Comparison of ENCODE assay signal across 8 cellular contexts in the genomic region with DNA sequence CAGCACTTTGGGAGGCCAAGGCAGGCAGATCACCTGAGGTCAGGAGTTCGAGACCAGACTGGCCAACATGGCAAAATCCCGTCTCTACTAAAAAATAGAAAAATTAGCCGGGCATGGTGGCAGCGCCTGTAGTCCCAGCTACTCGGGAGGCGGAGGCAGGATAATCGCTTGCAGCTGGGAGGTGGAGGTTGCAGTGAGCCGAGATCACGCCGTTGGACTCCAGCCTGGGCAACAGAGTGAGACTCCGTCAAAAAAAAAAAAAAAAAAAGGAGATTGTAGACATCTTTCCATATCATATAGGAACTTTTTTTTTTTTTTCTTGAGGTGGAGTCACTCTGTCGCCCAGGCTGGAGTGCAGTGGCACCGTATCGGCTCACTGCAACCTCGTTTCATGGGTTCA. TPM values are rescaled to one million over a fixed set of nuclear protein-coding genes. Genes with fewer than 3 reads are reported as not detected.
DNase-seq lines count a peak whose midpoint lies in the region; ATAC-seq and TF ChIP-seq lines count a peak whose summit lies in the region.
"Not testable (repeated sequence)": the region's sequence is repeated elsewhere in the genome, so short reads cannot be mapped to it uniquely, and the experiment has no call there.

No MANE protein-coding gene starts in this region.

- ATAC-seq in CD4-positive, CD25-positive, alpha-beta regulatory T cell (ENCODE audit: low read depth in 2 of 2); activated naive CD8-positive, alpha-beta T cell treated with anti-CD3 and anti-CD28 coated beads, Interleukin-2, amount 50 U/mL, for 24 hours: not testable (repeated sequence)

- H4K20me1 ChIP-seq in neural progenitor cell (ENCODE audit: low read depth), result not testable (repeated sequence)

- H3K9me3 Mint-ChIP-seq in CD4-positive, CD25-positive, alpha-beta regulatory T cell; IgD-negative memory B cell; activated naive CD8-positive, alpha-beta T cell treated with anti-CD3 and anti-CD28 coated beads, Interleukin-2, amount 50 U/mL, for 24 hours; endodermal cell; neural progenitor cell: not testable (repeated sequence)

- H3K36me3 Mint-ChIP-seq in CD4-positive, CD25-positive, alpha-beta regulatory T cell; IgD-negative memory B cell; activated naive CD8-positive, alpha-beta T cell treated with anti-CD3 and anti-CD28 coated beads, Interleukin-2, amount 50 U/mL, for 24 hours (ENCODE audit: low read depth); endodermal cell (ENCODE audit: low read depth); neural progenitor cell: not testable (repeated sequence)

- H3K4me3 ChIP-seq in CD4-positive, CD25-positive, alpha-beta regulatory T cell (ENCODE audit: low read depth, low read length), result peak overlapping the region; percentile 62
- H3K4me3 ChIP-seq in endodermal cell (ENCODE audit: low read length) (peak overlapping the region; percentile 96), iPS-15b (ENCODE audit: low read depth, low read length) (peak overlapping the region; percentile 93), neural progenitor cell (peak overlapping the region; percentile 80), suprapubic skin (peak overlapping the region; percentile 70)

- peak overlapping the region; percentile 76 to 96 (median 90) for H3K4me3 Mint-ChIP-seq in CD4-positive, CD25-positive, alpha-beta regulatory T cell
- H3K4me3 Mint-ChIP-seq in IgD-negative memory B cell (peak overlapping the region; percentile 92 to 97 (median 94)), endodermal cell (peak overlapping the region; percentile 83), neural progenitor cell (peak overlapping the region; percentile 95)
- peak overlapping the region; percentile 89 for H3K4me3 Mint-ChIP-seq in activated naive CD8-positive, alpha-beta T cell treated with anti-CD3 and anti-CD28 coated beads, Interleukin-2, amount 50 U/mL, for 24 hours

- H3K4me2 ChIP-seq in neural progenitor cell, result peak overlapping the region; percentile 90

- H3K9ac ChIP-seq in endodermal cell (ENCODE audit: extremely low read depth, low read length, poor library complexity, severe bottlenecking); iPS-15b (ENCODE audit: low read depth, low read length); neural progenitor cell: not testable (repeated sequence)

- DNase-seq in CD4-positive, CD25-positive, alpha-beta regulatory T cell; activated naive CD8-positive, alpha-beta T cell treated with anti-CD3 and anti-CD28 coated beads, Interleukin-2, amount 50 U/mL, for 24 hours; endodermal cell; suprapubic skin (ENCODE audit: low spot score in 2 of 2): not testable (repeated sequence)
- peak; percentile 1 for DNase-seq in neural progenitor cell (ENCODE audit: low spot score)

- peak overlapping the region in 1 of 3 donors; percentile 90 for H3K27ac Mint-ChIP-seq in CD4-positive, CD25-positive, alpha-beta regulatory T cell
- peak overlapping the region; percentile 94 to 95 (median 94) for H3K27ac Mint-ChIP-seq in IgD-negative memory B cell
- peak overlapping the region; percentile 93 for H3K27ac Mint-ChIP-seq in activated naive CD8-positive, alpha-beta T cell treated with anti-CD3 and anti-CD28 coated beads, Interleukin-2, amount 50 U/mL, for 24 hours
- not testable (repeated sequence) for H3K27ac Mint-ChIP-seq in endodermal cell, neural progenitor cell

- not testable (repeated sequence) for TF ChIP-seq POLR2A in suprapubic skin (IDR thresholded peaks at IDR 0.05)

- peaks cover 0 to 33% (median 20%) of the 10 kb centered on the region in 4 donors for H3K4me1 Mint-ChIP-seq in CD4-positive, CD25-positive, alpha-beta regulatory T cell
- peaks cover 7 to 17% (median 14%) of the 10 kb centered on the region in 3 donors for H3K4me1 Mint-ChIP-seq in IgD-negative memory B cell
- H3K4me1 Mint-ChIP-seq in activated naive CD8-positive, alpha-beta T cell treated with anti-CD3 and anti-CD28 coated beads, Interleukin-2, amount 50 U/mL, for 24 hours, result peaks cover 26% of the 10 kb centered on the region
- not testable (repeated sequence) for H3K4me1 Mint-ChIP-seq in endodermal cell
- H3K4me1 Mint-ChIP-seq in neural progenitor cell, result peaks cover 14% of the 10 kb centered on the region

- 96% methylated on average over 4 to 14 of the region's 15 CpGs for WGBS in endodermal cell (ENCODE audit: insufficient coverage in 1 of 2, insufficient read length in 1 of 2), 2 experiments
- 75% methylated on average over 15 of the region's 15 CpGs for WGBS in suprapubic skin

- H3K4me1 ChIP-seq in CD4-positive, CD25-positive, alpha-beta regulatory T cell (ENCODE audit: control insufficient read depth, insufficient read depth, low read length, poor library complexity, severe bottlenecking), result peaks cover 21% of the 10 kb centered on the region
- not testable (repeated sequence) for H3K4me1 ChIP-seq in endodermal cell (ENCODE audit: control insufficient read depth, insufficient read depth, low read length); iPS-15b (ENCODE audit: control insufficient read depth, insufficient read depth, low read length); neural progenitor cell
- peaks cover 25% of the 10 kb centered on the region for H3K4me1 ChIP-seq in suprapubic skin

- H3K27me3 Mint-ChIP-seq in CD4-positive, CD25-positive, alpha-beta regulatory T cell; IgD-negative memory B cell; activated naive CD8-positive, alpha-beta T cell treated with anti-CD3 and anti-CD28 coated beads, Interleukin-2, amount 50 U/mL, for 24 hours; endodermal cell (ENCODE audit: insufficient read depth); neural progenitor cell (ENCODE audit: insufficient read depth, low read depth): not testable (repeated sequence)

- not testable (repeated sequence) for TF ChIP-seq EP300 in suprapubic skin (IDR thresholded peaks at IDR 0.05)

- TF ChIP-seq CTCF in VCaP (conservative IDR thresholded peaks at IDR 0.05); endodermal cell (conservative IDR thresholded peaks at IDR 0.05); neural progenitor cell (IDR thresholded peaks at IDR 0.05); suprapubic skin (IDR thresholded peaks at IDR 0.05): not testable (repeated sequence)

- not testable (repeated sequence) for H3K36me3 ChIP-seq in CD4-positive, CD25-positive, alpha-beta regulatory T cell (ENCODE audit: control insufficient read depth, insufficient read depth, low read length); endodermal cell (ENCODE audit: control insufficient read depth, insufficient read depth, low read length); iPS-15b (ENCODE audit: control insufficient read depth, insufficient read depth, low read length); neural progenitor cell; suprapubic skin

- peaks cover 20% of the 10 kb centered on the region for H3F3A ChIP-seq in neural progenitor cell (ENCODE audit: low read depth)

- not testable (repeated sequence) for H3K27me3 ChIP-seq in CD4-positive, CD25-positive, alpha-beta regulatory T cell (ENCODE audit: control insufficient read depth, insufficient read depth, low read length); endodermal cell (ENCODE audit: control insufficient read depth, insufficient read depth, low read length, poor library complexity, severe bottlenecking); neural progenitor cell; suprapubic skin
- peaks cover 11% of the 10 kb centered on the region for H3K27me3 ChIP-seq in iPS-15b (ENCODE audit: control insufficient read depth, insufficient read depth, low read length)

- not testable (repeated sequence) for H3K27ac ChIP-seq in CD4-positive, CD25-positive, alpha-beta regulatory T cell (ENCODE audit: insufficient read depth, low read length, poor library complexity, severe bottlenecking); endodermal cell (ENCODE audit: low read depth, low read length); neural progenitor cell; suprapubic skin
- peak overlapping the region; percentile 90 for H3K27ac ChIP-seq in VCaP

- H3K9me3 ChIP-seq in CD4-positive, CD25-positive, alpha-beta regulatory T cell (ENCODE audit: control insufficient read depth in 2 of 2, low read length in 2 of 2); endodermal cell (ENCODE audit: control insufficient read depth, low read length); iPS-15b (ENCODE audit: control insufficient read depth, insufficient read depth, low read length); neural progenitor cell (ENCODE audit: low read depth); suprapubic skin: not testable (repeated sequence)

- not testable (repeated sequence) for H3K79me2 ChIP-seq in neural progenitor cell (ENCODE audit: low read depth)

- not testable (repeated sequence) for H2AFZ ChIP-seq in neural progenitor cell (replicated peaks)

RNA-seq across cellular contexts. Expression of gene ZBTB42, which starts 13.8 kb away (rescaled TPM):
- total RNA-seq in CD4-positive, CD25-positive, alpha-beta regulatory T cell, result 3.6 TPM
- 1 to 10 TPM; 1.3 to 2.1 (median 1.9) TPM for polyA plus RNA-seq in CD4-positive, CD25-positive, alpha-beta regulatory T cell
- polyA plus RNA-seq in IgD-negative memory B cell, result 1.0 TPM
- total RNA-seq in endodermal cell, result 1 to 10 TPM; 7.7 to 8.4 TPM
- 2.4 TPM for polyA plus RNA-seq in endodermal cell (2013, experiment 1 of 2)
- polyA plus RNA-seq in endodermal cell (2013, experiment 2 of 2), result 2.6 TPM
- total RNA-seq in neural progenitor cell (ENCODE audit: low replicate concordance), result 0.41 and 1.1 TPM in 2 replicates
- total RNA-seq in suprapubic skin, result 1 to 10 TPM; 3.7 to 9.8 (median 7.8) TPM

RNA-seq across cellular contexts. Expression of gene AKT1, which starts 19.2 kb away (rescaled TPM):
- 86.0 TPM for total RNA-seq in CD4-positive, CD25-positive, alpha-beta regulatory T cell
- polyA plus RNA-seq in CD4-positive, CD25-positive, alpha-beta regulatory T cell, result 10 to 100 TPM in 2 of 4 donors, 1 to 10 TPM in 2; 6.3 to 19.8 (median 12.4) TPM
- 8.2 TPM for polyA plus RNA-seq in IgD-negative memory B cell
- total RNA-seq in endodermal cell, result 100 to 1,000 TPM; 133 to 152 TPM
- 103 TPM for polyA plus RNA-seq in endodermal cell (2013, experiment 1 of 2)
- 95.5 TPM for polyA plus RNA-seq in endodermal cell (2013, experiment 2 of 2)
- 67.2 and 92.4 TPM in 2 replicates for total RNA-seq in neural progenitor cell (ENCODE audit: low replicate concordance)
- total RNA-seq in suprapubic skin, result 10 to 100 TPM; 63.1 to 77.6 (median 70.4) TPM

RNA-seq across cellular contexts. Expression of gene CEP170B, which starts 50.4 kb away (rescaled TPM):
- 3.1 TPM for total RNA-seq in CD4-positive, CD25-positive, alpha-beta regulatory T cell
- under 1 TPM in 1 of 4 donors, not detected in 3; 0.03 TPM for polyA plus RNA-seq in CD4-positive, CD25-positive, alpha-beta regulatory T cell
- polyA plus RNA-seq in IgD-negative memory B cell, result not detected
- total RNA-seq in endodermal cell (10 to 100 TPM; 38.9 to 43.1 TPM), neural progenitor cell (ENCODE audit: low replicate concordance) (3.0 and 13.7 TPM in 2 replicates), suprapubic skin (10 to 100 TPM; 53.3 to 70.1 (median 60.4) TPM)
- polyA plus RNA-seq in endodermal cell (2013, experiment 1 of 2), result 13.9 TPM
- polyA plus RNA-seq in endodermal cell (2013, experiment 2 of 2), result 15.1 TPM
